In the genomic region with DNA sequence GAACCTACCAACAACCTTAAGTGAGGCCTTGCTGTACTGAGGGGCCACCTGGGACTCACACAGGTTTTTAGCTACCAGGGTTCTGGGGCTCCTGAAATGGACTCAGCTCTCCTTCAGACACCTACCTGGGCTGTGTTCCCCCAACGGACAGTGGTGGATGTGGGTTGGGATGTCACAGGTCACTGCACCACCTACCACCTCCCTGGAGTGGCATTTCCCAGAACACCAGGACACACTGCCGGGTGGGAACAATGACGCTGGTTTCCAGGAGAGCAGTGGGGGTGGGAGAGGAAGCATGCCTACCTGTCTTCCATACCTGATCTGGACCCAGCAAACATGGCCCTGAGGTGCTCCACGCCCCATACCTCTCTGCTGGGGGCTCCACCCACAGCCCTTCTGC, we compare ENCODE assay signal across 10 cellular contexts. TPM values are rescaled to one million over a fixed set of nuclear protein-coding genes. Genes with fewer than 3 reads are reported as not detected.
DNase-seq lines count a peak whose midpoint lies in the region; ATAC-seq and TF ChIP-seq lines count a peak whose summit lies in the region.
"Had no signal": no experiment of that assay in that cellular context is flagged by ENCODE, and none has a peak within 500 bp of the region (broad histone marks: within the 10 kb centered on the region; RNA-seq: fewer than 3 reads in every experiment).

No MANE protein-coding gene starts in this region.

- POLR2A ChIA-PET in activated CD4-positive, alpha-beta memory T cell treated with anti-CD3 and anti-CD28 coated beads, Interleukin-2, amount 10 ng/mL, durations not matched to agents 7 days and 5 days (lab: Charles Lee) = no interaction called here
- POLR2A ChIA-PET in activated CD4-positive, alpha-beta memory T cell treated with anti-CD3 and anti-CD28 coated beads for 36 hours (lab: Charles Lee) = no interaction called here

- H3K4me1 ChIP-seq in transverse colon = peaks cover 55 to 88% (median 66%) of the 10 kb centered on the region in 4 donors

- no peaks in the 10 kb centered on the region for H3K9me3 ChIP-seq in transverse colon

- intact Hi-C loops in activated CD4-positive, alpha-beta memory T cell treated with anti-CD3 and anti-CD28 coated beads for 36 hours (cut with micrococcal nuclease) = loop anchor here (5.0 kb wide), 1 partner anchor 83 kb away; a partner anchor contains a TSS
- intact Hi-C loops in dendritic cell treated with granulocyte-macrophage colony-stimulating factor and Interleukin-4, amounts not matched to agents 40 ng/mL and 50 ng/mL, for 4 days (cut with micrococcal nuclease) = loop anchor here (5.0 kb wide), 1 partner anchor 42 kb away; no protein-coding TSS in a partner anchor
- intact Hi-C loops in transverse colon (cut with DNase I; ENCODE audit: low total_unique reads) = no loop called here

- no peaks in the 10 kb centered on the region for H3K9me3 Mint-ChIP-seq in activated CD4-positive, alpha-beta memory T cell treated with anti-CD3 and anti-CD28 coated beads, Interleukin-2, amount 10 ng/mL, durations not matched to agents 7 days and 5 days
- no peaks in the 10 kb centered on the region for H3K9me3 Mint-ChIP-seq in activated CD4-positive, alpha-beta memory T cell treated with anti-CD3 and anti-CD28 coated beads for 36 hours
- no peaks in the 10 kb centered on the region for H3K9me3 Mint-ChIP-seq in dendritic cell treated with granulocyte-macrophage colony-stimulating factor and Interleukin-4, amounts not matched to agents 40 ng/mL and 50 ng/mL, for 4 days
- no peaks in the 10 kb centered on the region for H3K9me3 Mint-ChIP-seq in natural killer cell treated with Interleukin-12 subunit alpha and Interleukin-12 subunit beta and Interleukin-15 and Interleukin-18, amount 100 ng/mL, for 72 hours

- in situ Hi-C loops in transverse colon (cut with MboI; ENCODE audit: low pct_ligation_motif_present in 1 of 4, low pct_unique_long_range_greater_than_20kb in 1 of 4, low sequenced_read_pairs in 3 of 4) = loop anchor here in 2 of 4 donors (10.0 kb wide), 2 partner anchors 50 to 80 kb away; a partner anchor contains a TSS

- no peaks in the 10 kb centered on the region for H3K36me3 ChIP-seq in transverse colon

- H3K36me3 Mint-ChIP-seq in activated CD4-positive, alpha-beta memory T cell treated with anti-CD3 and anti-CD28 coated beads, Interleukin-2, amount 10 ng/mL, durations not matched to agents 7 days and 5 days (ENCODE audit: low read depth) = no peaks in the 10 kb centered on the region
- no peaks in the 10 kb centered on the region for H3K36me3 Mint-ChIP-seq in activated CD4-positive, alpha-beta memory T cell treated with anti-CD3 and anti-CD28 coated beads for 36 hours
- H3K36me3 Mint-ChIP-seq in dendritic cell treated with granulocyte-macrophage colony-stimulating factor and Interleukin-4, amounts not matched to agents 40 ng/mL and 50 ng/mL, for 4 days (ENCODE audit: low read depth) = peaks cover 21% of the 10 kb centered on the region
- H3K36me3 Mint-ChIP-seq in natural killer cell treated with Interleukin-12 subunit alpha and Interleukin-12 subunit beta and Interleukin-15 and Interleukin-18, amount 100 ng/mL, for 72 hours = no peaks in the 10 kb centered on the region

- H3K27me3 ChIP-seq in transverse colon = no peaks in the 10 kb centered on the region

- TF ChIP-seq EP300 in transverse colon (IDR thresholded peaks at IDR 0.05; ENCODE audit: low read depth) = no peak

- peaks cover 23% of the 10 kb centered on the region for H3K4me1 Mint-ChIP-seq in activated CD4-positive, alpha-beta memory T cell treated with anti-CD3 and anti-CD28 coated beads, Interleukin-2, amount 10 ng/mL, durations not matched to agents 7 days and 5 days
- peaks cover 19% of the 10 kb centered on the region for H3K4me1 Mint-ChIP-seq in activated CD4-positive, alpha-beta memory T cell treated with anti-CD3 and anti-CD28 coated beads for 36 hours (ENCODE audit: low read depth)
- peaks cover 30% of the 10 kb centered on the region for H3K4me1 Mint-ChIP-seq in dendritic cell treated with granulocyte-macrophage colony-stimulating factor and Interleukin-4, amounts not matched to agents 40 ng/mL and 50 ng/mL, for 4 days (ENCODE audit: low read depth)
- H3K4me1 Mint-ChIP-seq in natural killer cell treated with Interleukin-12 subunit alpha and Interleukin-12 subunit beta and Interleukin-15 and Interleukin-18, amount 100 ng/mL, for 72 hours (ENCODE audit: low read depth in 2 of 2) = peaks cover 40 to 54% of the 10 kb centered on the region in 2 donors

- no peak for ATAC-seq in natural killer cell treated with Interleukin-12 subunit alpha and Interleukin-12 subunit beta and Interleukin-15 and Interleukin-18, amount 100 ng/mL, for 72 hours
- no peak for ATAC-seq in left lobe of liver

- no peak overlapping the region for H3K4me3 Mint-ChIP-seq in activated CD4-positive, alpha-beta memory T cell treated with anti-CD3 and anti-CD28 coated beads, Interleukin-2, amount 10 ng/mL, durations not matched to agents 7 days and 5 days
- H3K4me3 Mint-ChIP-seq in activated CD4-positive, alpha-beta memory T cell treated with anti-CD3 and anti-CD28 coated beads for 36 hours = no peak overlapping the region
- no peak overlapping the region for H3K4me3 Mint-ChIP-seq in dendritic cell treated with granulocyte-macrophage colony-stimulating factor and Interleukin-4, amounts not matched to agents 40 ng/mL and 50 ng/mL, for 4 days
- H3K4me3 Mint-ChIP-seq in natural killer cell treated with Interleukin-12 subunit alpha and Interleukin-12 subunit beta and Interleukin-15 and Interleukin-18, amount 100 ng/mL, for 72 hours = peak overlapping the region; percentile 14

- WGBS in transverse colon (ENCODE audit: low coverage in 1 of 2), 2 donors = 81% methylated on average over 4 of the region's 4 CpGs; no CpG with 5 or more reads in 1 of the 2 donors

- DNase-seq in activated CD4-positive, alpha-beta memory T cell treated with anti-CD3 and anti-CD28 coated beads, Interleukin-2, amount 10 ng/mL, durations not matched to agents 7 days and 5 days = no peak
- no peak for DNase-seq in activated CD4-positive, alpha-beta memory T cell treated with anti-CD3 and anti-CD28 coated beads for 36 hours
- peak; percentile 44 for DNase-seq in natural killer cell treated with Interleukin-12 subunit alpha and Interleukin-12 subunit beta and Interleukin-15 and Interleukin-18, amount 100 ng/mL, for 72 hours (ENCODE audit: low spot score)
- DNase-seq in transverse colon (no peak), left lobe of liver (ENCODE audit: low spot score) (no peak), EL (no peak)
- DNase-seq in stimulated activated CD4-positive, alpha-beta T cell treated with anti-CD3 and anti-CD28 coated beads, Interleukin-12 subunit alpha, Interleukin-12 subunit beta, amount 100 ng/mL, for 4 hours = no peak
- DNase-seq: GF-D8, NCI-H146 had no signal

- no peak for TF ChIP-seq POLR2A in transverse colon (IDR thresholded peaks at IDR 0.05)

- peak overlapping the region; percentile 4 for H3K27ac Mint-ChIP-seq in activated CD4-positive, alpha-beta memory T cell treated with anti-CD3 and anti-CD28 coated beads, Interleukin-2, amount 10 ng/mL, durations not matched to agents 7 days and 5 days
- no peak overlapping the region for H3K27ac Mint-ChIP-seq in activated CD4-positive, alpha-beta memory T cell treated with anti-CD3 and anti-CD28 coated beads for 36 hours
- peak overlapping the region; percentile 28 for H3K27ac Mint-ChIP-seq in dendritic cell treated with granulocyte-macrophage colony-stimulating factor and Interleukin-4, amounts not matched to agents 40 ng/mL and 50 ng/mL, for 4 days
- H3K27ac Mint-ChIP-seq in natural killer cell treated with Interleukin-12 subunit alpha and Interleukin-12 subunit beta and Interleukin-15 and Interleukin-18, amount 100 ng/mL, for 72 hours = peak overlapping the region; percentile 73 to 91

- H3K27me3 Mint-ChIP-seq in activated CD4-positive, alpha-beta memory T cell treated with anti-CD3 and anti-CD28 coated beads, Interleukin-2, amount 10 ng/mL, durations not matched to agents 7 days and 5 days = no peaks in the 10 kb centered on the region
- H3K27me3 Mint-ChIP-seq in activated CD4-positive, alpha-beta memory T cell treated with anti-CD3 and anti-CD28 coated beads for 36 hours = no peaks in the 10 kb centered on the region
- no peaks in the 10 kb centered on the region for H3K27me3 Mint-ChIP-seq in dendritic cell treated with granulocyte-macrophage colony-stimulating factor and Interleukin-4, amounts not matched to agents 40 ng/mL and 50 ng/mL, for 4 days
- no peaks in the 10 kb centered on the region for H3K27me3 Mint-ChIP-seq in natural killer cell treated with Interleukin-12 subunit alpha and Interleukin-12 subunit beta and Interleukin-15 and Interleukin-18, amount 100 ng/mL, for 72 hours

- no peak overlapping the region for H3K4me3 ChIP-seq in transverse colon

- CTCF ChIA-PET in activated CD4-positive, alpha-beta memory T cell treated with anti-CD3 and anti-CD28 coated beads, Interleukin-2, amount 10 ng/mL, durations not matched to agents 7 days and 5 days (lab: Charles Lee) = no interaction called here
- CTCF ChIA-PET in activated CD4-positive, alpha-beta memory T cell treated with anti-CD3 and anti-CD28 coated beads for 36 hours (lab: Charles Lee) = no interaction called here

- H3K27ac ChIP-seq in transverse colon = peak overlapping the region; percentile 64 to 87 (median 74)

- TF ChIP-seq CTCF in transverse colon (IDR thresholded peaks at IDR 0.05) = no peak

RNA-seq across cellular contexts. Expression of a gene that starts 20.9 kb away (rescaled TPM):
- 10 to 100 TPM; 36.1 to 37.2 TPM for total RNA-seq in activated CD4-positive, alpha-beta memory T cell treated with anti-CD3 and anti-CD28 coated beads, Interleukin-2, amount 10 ng/mL, durations not matched to agents 7 days and 5 days
- 10 to 100 TPM; 41.9 to 42.7 TPM for total RNA-seq in activated CD4-positive, alpha-beta memory T cell treated with anti-CD3 and anti-CD28 coated beads for 36 hours
- total RNA-seq in natural killer cell treated with Interleukin-12 subunit alpha and Interleukin-12 subunit beta and Interleukin-15 and Interleukin-18, amount 100 ng/mL, for 72 hours = 10 to 100 TPM; 50.8 to 51.4 TPM
- total RNA-seq in transverse colon = 100 to 1,000 TPM; 125 to 252 (median 184) TPM
- total RNA-seq in left lobe of liver = 158 TPM
